ENCODE assay signal across 1 cellular context in genomic region chr17:28042721-28043291, GRCh38.
TF ChIP-seq lines count a peak whose summit lies in the region.

No MANE protein-coding gene starts in this region.

TF ChIP-seq in IMR-90, 13 proteins besides CTCF, POLR2A, EP300 and RAD21 (continued from another document):
- TF ChIP-seq SMC3 (IDR thresholded peaks at IDR 0.05; ENCODE audit: low read depth, low read length) (no peak), NFE2L2 (IDR thresholded peaks at IDR 0.05; ENCODE audit: low read depth, low read length) (no peak), MXI1 (IDR thresholded peaks at IDR 0.05; ENCODE audit: borderline replicate concordance, low read depth, low read length) (no peak), ELK1 (IDR thresholded peaks at IDR 0.05; ENCODE audit: borderline replicate concordance, low read depth, low read length) (no peak), MAFK (IDR thresholded peaks at IDR 0.05; ENCODE audit: low read depth, low read length) (no peak), RCOR1 (IDR thresholded peaks at IDR 0.05; ENCODE audit: insufficient replicate concordance, low read length) (no peak), FOS (IDR thresholded peaks at IDR 0.05; ENCODE audit: low read depth, low read length) (no peak), RFX5 (IDR thresholded peaks at IDR 0.05; ENCODE audit: low read depth, low read length) (no peak)
